8 cellular contexts compared by ENCODE assay signal in genomic region chr11:45806072-45806933, GRCh38. TPM values are rescaled to one million over a fixed set of nuclear protein-coding genes. Genes with fewer than 3 reads are reported as not detected.
DNase-seq lines count a peak whose midpoint lies in the region; ATAC-seq lines count a peak whose summit lies in the region.
"Had no signal": no experiment of that assay in that cellular context is flagged by ENCODE, and none has a peak within 500 bp of the region (broad histone marks: within the 10 kb centered on the region; RNA-seq: fewer than 3 reads in every experiment).

No MANE protein-coding gene starts in this region.

- H3K4me3 Mint-ChIP-seq in activated CD8-positive, alpha-beta memory T cell treated with anti-CD3 and anti-CD28 coated beads, Interleukin-2, amount 10 ng/mL, durations not matched to agents 7 days and 5 days, result peak overlapping the region; percentile 88
- H3K4me3 Mint-ChIP-seq in stimulated activated effector memory CD8-positive, alpha-beta T cell treated with anti-CD3 and anti-CD28 coated beads, Interleukin-12 subunit alpha, Interleukin-12 subunit beta, amount 100 ng/mL, for 72 hours, result peak overlapping the region; percentile 93

- H3K4me1 Mint-ChIP-seq in activated CD8-positive, alpha-beta memory T cell treated with anti-CD3 and anti-CD28 coated beads, Interleukin-2, amount 10 ng/mL, durations not matched to agents 7 days and 5 days, result peaks cover 46% of the 10 kb centered on the region
- peaks cover 51% of the 10 kb centered on the region for H3K4me1 Mint-ChIP-seq in stimulated activated effector memory CD8-positive, alpha-beta T cell treated with anti-CD3 and anti-CD28 coated beads, Interleukin-12 subunit alpha, Interleukin-12 subunit beta, amount 100 ng/mL, for 72 hours

- peaks cover 20% of the 10 kb centered on the region for H3K27me3 ChIP-seq in HUES48 (ENCODE audit: control insufficient read depth, insufficient read depth, low read length)
- peaks cover 21% of the 10 kb centered on the region for H3K27me3 ChIP-seq in iPS-15b (ENCODE audit: control insufficient read depth, insufficient read depth, low read length)

- H3K9me3 ChIP-seq in HUES48 (ENCODE audit: control insufficient read depth, insufficient read depth, low read length) (no peaks in the 10 kb centered on the region), iPS-15b (ENCODE audit: control insufficient read depth, insufficient read depth, low read length) (no peaks in the 10 kb centered on the region)

- CTCF ChIA-PET in activated CD8-positive, alpha-beta memory T cell treated with anti-CD3 and anti-CD28 coated beads, Interleukin-2, amount 10 ng/mL, durations not matched to agents 7 days and 5 days (lab: Charles Lee), result interaction anchor here (0.6 to 2.8 kb wide), 6 partner anchors 23 to 1011 kb away, joined by 3 to 10 read pairs (median 6); no protein-coding TSS in a partner anchor

- H3K27ac ChIP-seq in HUES48 (ENCODE audit: low read depth, low read length), result no peak overlapping the region

- H3K4me3 ChIP-seq in HUES48 (ENCODE audit: low read depth, low read length) (peak overlapping the region; percentile 94), iPS-15b (ENCODE audit: low read depth, low read length) (peak overlapping the region; percentile 64)

- H3K4me1 ChIP-seq in HUES48 (ENCODE audit: control insufficient read depth, insufficient read depth, low read length), result peaks cover 7% of the 10 kb centered on the region; the same call in 1 of the 2 replicates
- peaks cover 8% of the 10 kb centered on the region for H3K4me1 ChIP-seq in iPS-15b (ENCODE audit: control insufficient read depth, insufficient read depth, low read length)

- ATAC-seq in activated CD8-positive, alpha-beta memory T cell treated with anti-CD3 and anti-CD28 coated beads, Interleukin-2, amount 10 ng/mL, durations not matched to agents 7 days and 5 days, result no peak
- ATAC-seq in stimulated activated effector memory CD8-positive, alpha-beta T cell treated with anti-CD3 and anti-CD28 coated beads, Interleukin-12 subunit alpha, Interleukin-12 subunit beta, amount 100 ng/mL, for 72 hours, result no peak
- ATAC-seq in GM18867 (IDR thresholded peaks at IDR 0.05; ENCODE audit: unreplicated experiment), result no peak
- no peak for ATAC-seq in HG03354 (IDR thresholded peaks at IDR 0.05; ENCODE audit: poor library complexity, severe bottlenecking, unreplicated experiment)

- H3K9me3 Mint-ChIP-seq in activated CD8-positive, alpha-beta memory T cell treated with anti-CD3 and anti-CD28 coated beads, Interleukin-2, amount 10 ng/mL, durations not matched to agents 7 days and 5 days (ENCODE audit: low read depth), result no peaks in the 10 kb centered on the region
- H3K9me3 Mint-ChIP-seq in stimulated activated effector memory CD8-positive, alpha-beta T cell treated with anti-CD3 and anti-CD28 coated beads, Interleukin-12 subunit alpha, Interleukin-12 subunit beta, amount 100 ng/mL, for 72 hours, result no peaks in the 10 kb centered on the region

- H3K9ac ChIP-seq in HUES48 (ENCODE audit: low read depth, low read length) (no peak overlapping the region), iPS-15b (ENCODE audit: low read depth, low read length) (no peak overlapping the region)

- DNase-seq in activated CD8-positive, alpha-beta memory T cell treated with anti-CD3 and anti-CD28 coated beads, Interleukin-2, amount 10 ng/mL, durations not matched to agents 7 days and 5 days, result no peak
- no peak for DNase-seq in stimulated activated effector memory CD8-positive, alpha-beta T cell treated with anti-CD3 and anti-CD28 coated beads, Interleukin-12 subunit alpha, Interleukin-12 subunit beta, amount 100 ng/mL, for 72 hours (ENCODE audit: low spot score in 2 of 2)
- no peak for DNase-seq in kidney tubule cell (ENCODE audit: low spot score)
- DNase-seq: GOT3 had no signal

- H3K36me3 ChIP-seq in HUES48 (ENCODE audit: control insufficient read depth, insufficient read depth, low read length) (peaks cover 6% of the 10 kb centered on the region; the same call in 1 of the 2 replicates), iPS-15b (ENCODE audit: control insufficient read depth, insufficient read depth, low read length) (peaks cover 6% of the 10 kb centered on the region)

- H3K36me3 Mint-ChIP-seq in activated CD8-positive, alpha-beta memory T cell treated with anti-CD3 and anti-CD28 coated beads, Interleukin-2, amount 10 ng/mL, durations not matched to agents 7 days and 5 days, result peaks cover 15% of the 10 kb centered on the region
- H3K36me3 Mint-ChIP-seq in stimulated activated effector memory CD8-positive, alpha-beta T cell treated with anti-CD3 and anti-CD28 coated beads, Interleukin-12 subunit alpha, Interleukin-12 subunit beta, amount 100 ng/mL, for 72 hours, result peaks cover 19% of the 10 kb centered on the region

- no peaks in the 10 kb centered on the region for H3K27me3 Mint-ChIP-seq in activated CD8-positive, alpha-beta memory T cell treated with anti-CD3 and anti-CD28 coated beads, Interleukin-2, amount 10 ng/mL, durations not matched to agents 7 days and 5 days

- peak overlapping the region; percentile 44 for H3K27ac Mint-ChIP-seq in activated CD8-positive, alpha-beta memory T cell treated with anti-CD3 and anti-CD28 coated beads, Interleukin-2, amount 10 ng/mL, durations not matched to agents 7 days and 5 days
- H3K27ac Mint-ChIP-seq in stimulated activated effector memory CD8-positive, alpha-beta T cell treated with anti-CD3 and anti-CD28 coated beads, Interleukin-12 subunit alpha, Interleukin-12 subunit beta, amount 100 ng/mL, for 72 hours, result peak overlapping the region; percentile 95

RNA-seq across cellular contexts. Expression of gene SLC35C1, which starts 1.4 kb away (rescaled TPM):
- total RNA-seq in activated CD8-positive, alpha-beta memory T cell treated with anti-CD3 and anti-CD28 coated beads, Interleukin-2, amount 10 ng/mL, durations not matched to agents 7 days and 5 days, result 10 to 100 TPM; 15.2 to 15.7 TPM

RNA-seq across cellular contexts. Expression of gene CRY2, which starts 41.0 kb away (rescaled TPM):
- total RNA-seq in activated CD8-positive, alpha-beta memory T cell treated with anti-CD3 and anti-CD28 coated beads, Interleukin-2, amount 10 ng/mL, durations not matched to agents 7 days and 5 days, result 10 to 100 TPM; 22.5 to 23.3 TPM
